In the genomic region with DNA sequence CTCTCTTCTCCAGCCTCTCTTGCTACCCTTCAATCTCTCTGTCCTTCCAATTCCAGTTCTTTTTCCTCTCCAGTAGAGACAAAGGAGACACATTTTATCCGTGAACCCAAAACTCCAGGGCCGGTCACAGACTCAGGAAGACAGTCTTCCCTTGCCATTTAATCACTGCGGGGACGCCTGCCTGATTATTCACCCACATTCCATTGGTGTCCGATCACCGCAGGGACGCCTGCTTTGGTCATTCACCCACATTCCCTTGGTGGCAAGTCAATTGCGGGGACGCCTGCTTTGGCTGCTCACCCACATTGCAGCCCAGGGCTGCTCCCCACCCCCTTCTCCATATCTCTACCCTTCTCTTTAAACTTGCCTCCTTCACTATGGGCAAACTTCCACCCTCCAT, we compare ENCODE assay signal across 11 cellular contexts. TPM values are rescaled to one million over a fixed set of nuclear protein-coding genes. Genes with fewer than 3 reads are reported as not detected.
DNase-seq lines count a peak whose midpoint lies in the region; ATAC-seq and TF ChIP-seq lines count a peak whose summit lies in the region.
"Not testable (repeated sequence)": the region's sequence is repeated elsewhere in the genome, so short reads cannot be mapped to it uniquely, and the experiment has no call there.
"Had no signal": no experiment of that assay in that cellular context is flagged by ENCODE, and none has a peak within 500 bp of the region (broad histone marks: within the 10 kb centered on the region; RNA-seq: fewer than 3 reads in every experiment).

No MANE protein-coding gene starts in this region.

- ATAC-seq in CD8-positive, alpha-beta T cell: not testable (repeated sequence)

- not testable (repeated sequence) for H3K36me3 ChIP-seq in CD8-positive, alpha-beta T cell (ENCODE audit: insufficient read depth, low read length)

- not testable (repeated sequence) for TF ChIP-seq CTCF in CD8-positive, alpha-beta T cell (IDR thresholded peaks at IDR 0.05)

- H3K9me3 ChIP-seq in CD8-positive, alpha-beta T cell (ENCODE audit: low read length): not testable (repeated sequence)

- CTCF ChIA-PET in CD8-positive, alpha-beta T cell (lab: Charles Lee): not testable (repeated sequence)

- intact Hi-C loops in CD8-positive, alpha-beta T cell (cut with DNase I, micrococcal nuclease): loop anchor here (1.0 to 5.0 kb wide), 2 partner anchors 19 to 1091 kb away; no protein-coding TSS in a partner anchor

- not testable (repeated sequence) for H3K27ac Mint-ChIP-seq in CD8-positive, alpha-beta T cell
- peak overlapping the region; percentile 83 for H3K27ac Mint-ChIP-seq in T-helper 1 cell treated with Interleukin-12 subunit alpha and Interleukin-12 subunit beta and Interleukin-4 antibody, amounts not matched to agents 30 μg/mL and 1 μg/mL, for 36 hours
- H3K27ac Mint-ChIP-seq in activated T-cell treated with anti-CD3 and anti-CD28 coated beads, Interleukin-2, amount 50 U/mL, for 24 hours: peak overlapping the region; percentile 85

- POLR2A ChIA-PET in CD8-positive, alpha-beta T cell (lab: Charles Lee): not testable (repeated sequence)

- not testable (repeated sequence) for H3K27ac ChIP-seq in CD8-positive, alpha-beta T cell (ENCODE audit: low read depth, low read length)

- peak overlapping the region; percentile 86 for H3K4me3 Mint-ChIP-seq in CD8-positive, alpha-beta T cell
- H3K4me3 Mint-ChIP-seq in T-helper 1 cell treated with Interleukin-12 subunit alpha and Interleukin-12 subunit beta and Interleukin-4 antibody, amounts not matched to agents 30 μg/mL and 1 μg/mL, for 36 hours: peak overlapping the region; percentile 82
- not testable (repeated sequence) for H3K4me3 Mint-ChIP-seq in activated T-cell treated with anti-CD3 and anti-CD28 coated beads, Interleukin-2, amount 50 U/mL, for 24 hours

- not testable (repeated sequence) for H3K27me3 Mint-ChIP-seq in CD8-positive, alpha-beta T cell (ENCODE audit: low read depth); T-helper 1 cell treated with Interleukin-12 subunit alpha and Interleukin-12 subunit beta and Interleukin-4 antibody, amounts not matched to agents 30 μg/mL and 1 μg/mL, for 36 hours (ENCODE audit: low read depth); activated T-cell treated with anti-CD3 and anti-CD28 coated beads, Interleukin-2, amount 50 U/mL, for 24 hours

- DNase-seq in CD8-positive, alpha-beta T cell; activated T-cell treated with anti-CD3 and anti-CD28 coated beads, Interleukin-2, amount 50 U/mL, for 24 hours: not testable (repeated sequence)
- DNase-seq in HK-2 (ENCODE audit: unreplicated experiment) (peak; percentile 79), M059J (ENCODE audit: low read depth) (peak; percentile 91), astrocyte of the hippocampus (ENCODE audit: low read depth, low spot score) (peak; percentile 75), kidney tubule cell (ENCODE audit: low spot score) (peak; percentile 77)

- not testable (repeated sequence) for H3K27me3 ChIP-seq in CD8-positive, alpha-beta T cell (ENCODE audit: insufficient read depth, low read length)

- not testable (repeated sequence) for H3K9me3 Mint-ChIP-seq in CD8-positive, alpha-beta T cell; T-helper 1 cell treated with Interleukin-12 subunit alpha and Interleukin-12 subunit beta and Interleukin-4 antibody, amounts not matched to agents 30 μg/mL and 1 μg/mL, for 36 hours; activated T-cell treated with anti-CD3 and anti-CD28 coated beads, Interleukin-2, amount 50 U/mL, for 24 hours

- H3K4me1 ChIP-seq in CD8-positive, alpha-beta T cell (ENCODE audit: insufficient read depth, low read length): peaks cover 33% of the 10 kb centered on the region

- peak overlapping the region; percentile 72 for H3K4me3 ChIP-seq in CD8-positive, alpha-beta T cell (ENCODE audit: low read depth, low read length)

- H3K4me1 Mint-ChIP-seq in CD8-positive, alpha-beta T cell (ENCODE audit: low read depth): peaks cover 36% of the 10 kb centered on the region
- H3K4me1 Mint-ChIP-seq in T-helper 1 cell treated with Interleukin-12 subunit alpha and Interleukin-12 subunit beta and Interleukin-4 antibody, amounts not matched to agents 30 μg/mL and 1 μg/mL, for 36 hours (ENCODE audit: low read depth): peaks cover 31% of the 10 kb centered on the region
- H3K4me1 Mint-ChIP-seq in activated T-cell treated with anti-CD3 and anti-CD28 coated beads, Interleukin-2, amount 50 U/mL, for 24 hours (ENCODE audit: low read depth): peaks cover 29% of the 10 kb centered on the region

- H3K36me3 Mint-ChIP-seq in CD8-positive, alpha-beta T cell: peaks cover 14% of the 10 kb centered on the region
- H3K36me3 Mint-ChIP-seq in T-helper 1 cell treated with Interleukin-12 subunit alpha and Interleukin-12 subunit beta and Interleukin-4 antibody, amounts not matched to agents 30 μg/mL and 1 μg/mL, for 36 hours (ENCODE audit: low read depth); activated T-cell treated with anti-CD3 and anti-CD28 coated beads, Interleukin-2, amount 50 U/mL, for 24 hours (ENCODE audit: low read depth): not testable (repeated sequence)

RNA-seq across cellular contexts. Expression of a gene that starts 19.4 kb away (rescaled TPM):
- 10 to 100 TPM; 27.9 to 30.2 TPM for total RNA-seq in CD8-positive, alpha-beta T cell
- 9.1 and 9.6 TPM in 2 replicates for total RNA-seq in M059J (2014; rRNA removed; shearing (Covaris generic))

RNA-seq across cellular contexts. Expression of a gene that starts 44.3 kb away (rescaled TPM):
- total RNA-seq in CD8-positive, alpha-beta T cell: not detected
- 0.44 TPM in 1 of 2 replicates, not detected in the other for total RNA-seq in M059J (2014; rRNA removed; shearing (Covaris generic))
- total RNA-seq: B cell, cardiac muscle cell, GM23338, occipital lobe had no signal
